9 cellular contexts compared by ENCODE assay signal in the genomic region with DNA sequence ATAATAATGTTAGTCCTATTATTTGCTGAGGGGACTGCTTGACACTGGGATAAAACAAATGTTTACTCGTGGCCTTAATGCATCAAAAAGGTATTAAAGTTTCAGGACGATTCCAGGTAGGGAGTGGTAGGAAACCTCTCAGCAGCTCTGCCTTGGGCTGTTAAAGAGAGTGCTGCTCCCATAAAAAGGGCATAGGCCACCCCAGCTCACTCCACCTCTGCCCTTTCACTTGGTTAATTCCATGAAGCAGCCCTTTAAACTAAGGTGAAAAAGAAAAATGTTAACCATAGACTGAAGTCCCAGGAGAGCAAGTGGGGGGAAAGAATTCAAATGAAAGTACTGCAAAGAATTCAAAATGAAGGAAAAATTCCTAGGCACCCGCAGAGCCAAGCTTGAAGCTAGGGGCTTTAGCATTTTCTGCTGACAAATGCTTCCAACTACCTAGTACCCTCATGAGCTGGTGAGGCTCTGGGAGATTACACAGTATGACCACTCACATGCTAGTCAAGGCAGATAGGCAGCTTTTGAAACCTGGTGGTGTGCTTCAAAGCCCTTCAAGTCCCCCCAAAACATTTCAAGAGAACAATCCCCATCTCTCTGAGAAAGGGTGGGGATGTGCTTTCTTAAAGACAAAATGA. TPM values are rescaled to one million over a fixed set of nuclear protein-coding genes. Genes with fewer than 3 reads are reported as not detected.
A peak's percentile ranks its signal among the peaks of the same experiment; 100 is the strongest.
DNase-seq lines count a peak whose midpoint lies in the region; ATAC-seq and TF ChIP-seq lines count a peak whose summit lies in the region.
"Had no signal": no experiment of that assay in that cellular context is flagged by ENCODE, and none has a peak within 500 bp of the region (broad histone marks: within the 10 kb centered on the region; RNA-seq: fewer than 3 reads in every experiment).

No MANE protein-coding gene starts in this region.

- H3K27ac Mint-ChIP-seq in MCF 10A (ENCODE audit: low read depth, unreplicated experiment) (no peak overlapping the region), glutamatergic neuron (ENCODE audit: unreplicated experiment) (no peak overlapping the region)

- H3K27me3 ChIP-seq in breast epithelium (no peaks in the 10 kb centered on the region), thymus (ENCODE audit: control insufficient read depth, insufficient read depth) (no peaks in the 10 kb centered on the region), foreskin keratinocyte (no peaks in the 10 kb centered on the region)

- H3K36me3 ChIP-seq in breast epithelium (no peaks in the 10 kb centered on the region), thymus (ENCODE audit: control insufficient read depth, insufficient read depth) (no peaks in the 10 kb centered on the region)

- no peaks in the 10 kb centered on the region for H3K9me3 Mint-ChIP-seq in MCF 10A (ENCODE audit: unreplicated experiment)
- H3K9me3 Mint-ChIP-seq in glutamatergic neuron (ENCODE audit: unreplicated experiment) = no peaks in the 10 kb centered on the region

- TF ChIP-seq CTCF in breast epithelium (IDR thresholded peaks at IDR 0.05) = no peak
- TF ChIP-seq CTCF in MCF 10A (IDR thresholded peaks at IDR 0.05; ENCODE audit: unreplicated experiment) = no peak
- no peak for TF ChIP-seq CTCF in foreskin keratinocyte (conservative IDR thresholded peaks at IDR 0.05)
- TF ChIP-seq CTCF in glutamatergic neuron (IDR thresholded peaks at IDR 0.05; ENCODE audit: partially characterized antibody, unreplicated experiment) = no peak

- H3K36me3 Mint-ChIP-seq in MCF 10A (ENCODE audit: insufficient read depth, unreplicated experiment) (peaks cover 5% of the 10 kb centered on the region), glutamatergic neuron (ENCODE audit: unreplicated experiment) (no peaks in the 10 kb centered on the region)

- no TSS peak for BruUV-seq in MCF 10A (replicated peaks; lab: Mats Ljungman, UMichigan)

- H3K4me3 Mint-ChIP-seq in MCF 10A (ENCODE audit: unreplicated experiment) = no peak overlapping the region
- no peak overlapping the region for H3K4me3 Mint-ChIP-seq in glutamatergic neuron (ENCODE audit: unreplicated experiment)

- no peaks in the 10 kb centered on the region for H3K9me3 ChIP-seq in breast epithelium
- no peaks in the 10 kb centered on the region for H3K9me3 ChIP-seq in thymus (ENCODE audit: control insufficient read depth)

- CTCF ChIA-PET in MCF 10A (lab: Yijun Ruan, JAX) = interaction anchor here (0.8 to 0.9 kb wide), 2 partner anchors 15 to 65 kb away, joined by 3 to 4 read pairs; no protein-coding TSS in a partner anchor

- TF ChIP-seq POLR2A in breast epithelium (IDR thresholded peaks at IDR 0.05) = no peak

- H3K27ac ChIP-seq in breast epithelium (peak overlapping the region; percentile 66 to 77), thymus (ENCODE audit: low read depth) (peak overlapping the region; percentile 73), foreskin keratinocyte (no peak overlapping the region)
- H3K27ac ChIP-seq: VCaP had no signal

- peaks cover 0 to 26% of the 10 kb centered on the region in 2 donors for H3K4me1 ChIP-seq in breast epithelium
- H3K4me1 ChIP-seq in thymus (ENCODE audit: control insufficient read depth, insufficient read depth, low read length) = peaks cover 9% of the 10 kb centered on the region
- H3K4me1 ChIP-seq in foreskin keratinocyte = peaks cover 29% of the 10 kb centered on the region

- H3K27me3 Mint-ChIP-seq in MCF 10A (ENCODE audit: insufficient read depth, unreplicated experiment) (no peaks in the 10 kb centered on the region), glutamatergic neuron (ENCODE audit: unreplicated experiment) (peaks cover 2% of the 10 kb centered on the region)

- H3K4me3 ChIP-seq in breast epithelium (peak overlapping the region; percentile 9 to 50 (median 25)), thymus (ENCODE audit: low read length) (no peak overlapping the region)

- intact Hi-C loops in breast epithelium (cut with DNase I; ENCODE audit: low total_unique reads) = no loop called here
- intact Hi-C loops in MCF 10A (cut with micrococcal nuclease) = no loop called here

- POLR2A ChIA-PET in MCF 10A (lab: Yijun Ruan, JAX) = interaction anchor here (0.8 kb wide), 2 partner anchors 8 to 83 kb away, joined by 3 to 4 read pairs; partner anchors contain the start of gene KLF9

- DNase-seq in breast epithelium (ENCODE audit: low spot score in 2 of 2) (peak in 1 of 2 donors; percentile 11), MCF 10A (ENCODE audit: unreplicated experiment) (no peak), islet precursor cell (peak; percentile 8), foreskin keratinocyte (no peak), glutamatergic neuron (no peak), glomerular visceral epithelial cell (ENCODE audit: extremely low spot score) (no peak)

- peaks cover 20% of the 10 kb centered on the region for H3K4me1 Mint-ChIP-seq in MCF 10A (ENCODE audit: insufficient read depth, unreplicated experiment)
- no peaks in the 10 kb centered on the region for H3K4me1 Mint-ChIP-seq in glutamatergic neuron (ENCODE audit: low read depth, unreplicated experiment)

- whole genome bisulfite sequencing in thymus = 98% methylated on average over 3 of the region's 3 CpGs

- peak; percentile 9 for ATAC-seq in HG03571 (IDR thresholded peaks at IDR 0.05; ENCODE audit: unreplicated experiment)
- no peak for ATAC-seq in foreskin keratinocyte

RNA-seq across cellular contexts. Expression of gene KLF9, which starts 8.5 kb away (rescaled TPM):
- total RNA-seq in breast epithelium (100 to 1,000 TPM; 129 to 223 (median 206) TPM), MCF 10A (2022) (5.9 and 8.9 TPM in 2 replicates), foreskin keratinocyte (4.5 and 5.7 TPM in 2 replicates), glutamatergic neuron (ENCODE audit: unreplicated experiment) (0.25 TPM)
- polyA plus RNA-seq in thymus (35.3 TPM), foreskin keratinocyte (2.0 TPM in 2 replicates)

Comparison
In these comparisons a context has a peak if more than half of its experiments do, and no peak if none do; other contexts are left out.
1. RNA of gene KLF9, which starts 8.5 kb away (total RNA-seq): 129 to 223 TPM in breast epithelium; 5.9 to 8.9 TPM in MCF 10A, 4.5 to 5.7 TPM in foreskin keratinocyte and 0.25 TPM in glutamatergic neuron (single experiment); every median in the first group is over 10 times any median in the second.